ENCODE assay signal across 11 cellular contexts in genomic region chr14:34254031-34254430, GRCh38.
DNase-seq lines count a peak whose midpoint lies in the region; ATAC-seq and TF ChIP-seq lines count a peak whose summit lies in the region.
"Had no signal": no experiment of that assay in that cellular context is flagged by ENCODE, and none has a peak within 500 bp of the region (broad histone marks: within the 10 kb centered on the region; RNA-seq: fewer than 3 reads in every experiment).

No MANE protein-coding gene starts in this region.

- no peaks in the 10 kb centered on the region for H3K9me2 ChIP-seq in GM23338 (ENCODE audit: insufficient read depth)
- H3K9me2 ChIP-seq in hepatocyte (replicated peaks; ENCODE audit: insufficient read depth): no peaks in the 10 kb centered on the region

- H3K36me3 Mint-ChIP-seq in GM23338 (ENCODE audit: low read depth) (no peaks in the 10 kb centered on the region), progenitor cell of endocrine pancreas (ENCODE audit: insufficient read depth) (no peaks in the 10 kb centered on the region)

- intact Hi-C loops in uterus (cut with DNase I; ENCODE audit: low total_unique reads) (no loop called here), head of caudate nucleus (cut with DNase I) (no loop called here)

- no peaks in the 10 kb centered on the region for H3F3A ChIP-seq in GM23338 (replicated peaks; ENCODE audit: low read depth)

- H3K9me3 ChIP-seq in hepatocyte (ENCODE audit: low read depth): no peaks in the 10 kb centered on the region
- H3K9me3 ChIP-seq in uterus: no peaks in the 10 kb centered on the region

- no peak overlapping the region for H3K27ac Mint-ChIP-seq in GM23338
- no peak overlapping the region for H3K27ac Mint-ChIP-seq in progenitor cell of endocrine pancreas

- no peak overlapping the region for H3K4me3 ChIP-seq in GM23338
- no peak overlapping the region for H3K4me3 ChIP-seq in hepatocyte
- H3K4me3 ChIP-seq in uterus: no peak overlapping the region

- DNase-seq in GM23338 (ENCODE audit: low spot score) (no peak), hepatocyte (ENCODE audit: low spot score) (no peak), uterus (no peak), NCI-H748 (lab: John Stamatoyannopoulos, UW; ENCODE audit: unreplicated experiment) (no peak), progenitor cell of endocrine pancreas (ENCODE audit: low spot score, unreplicated experiment) (no peak), head of caudate nucleus (no peak)
- DNase-seq: Calu3, DMS 273 treated with DMSO at 0.1 percent for 48 hours, H7, IMR-90 had no signal

- no peaks in the 10 kb centered on the region; the same call in 1 of the 3 replicates for H3K4me1 Mint-ChIP-seq in GM23338
- H3K4me1 Mint-ChIP-seq in progenitor cell of endocrine pancreas (ENCODE audit: low read depth): no peaks in the 10 kb centered on the region

- H2AFZ ChIP-seq in GM23338: peak overlapping the region; percentile 7; the same call in 1 of the 2 replicates
- no peak overlapping the region for H2AFZ ChIP-seq in hepatocyte

- no peaks in the 10 kb centered on the region for H3K4me1 ChIP-seq in GM23338 (ENCODE audit: insufficient read depth)
- H3K4me1 ChIP-seq in hepatocyte (ENCODE audit: insufficient read depth): no peaks in the 10 kb centered on the region
- H3K4me1 ChIP-seq in uterus: no peaks in the 10 kb centered on the region

- H3K4me2 ChIP-seq in GM23338: no peak overlapping the region
- no peak overlapping the region for H3K4me2 ChIP-seq in hepatocyte

- H3K27ac ChIP-seq in GM23338 (ENCODE audit: low read depth) (no peak overlapping the region), VCaP (peak overlapping the region; percentile 5; the same call in 1 of the 2 replicates), hepatocyte (peak overlapping the region; percentile 21), uterus (peak overlapping the region; percentile 50 to 56)

- H3K4me3 Mint-ChIP-seq in GM23338 (no peak overlapping the region), progenitor cell of endocrine pancreas (ENCODE audit: low read depth) (no peak overlapping the region)

- TF ChIP-seq POLR2A in uterus (IDR thresholded peaks at IDR 0.05): no peak

- no peaks in the 10 kb centered on the region for H4K20me1 ChIP-seq in GM23338 (replicated peaks; ENCODE audit: insufficient read depth)
- no peaks in the 10 kb centered on the region for H4K20me1 ChIP-seq in hepatocyte (ENCODE audit: insufficient read depth, poor library complexity, severe bottlenecking)

- H3K9me3 Mint-ChIP-seq in GM23338 (no peaks in the 10 kb centered on the region), progenitor cell of endocrine pancreas (ENCODE audit: low read depth) (no peaks in the 10 kb centered on the region)

- H3K27me3 ChIP-seq in GM23338 (ENCODE audit: insufficient read depth): no peaks in the 10 kb centered on the region
- no peaks in the 10 kb centered on the region for H3K27me3 ChIP-seq in hepatocyte
- H3K27me3 ChIP-seq in uterus: no peaks in the 10 kb centered on the region

- no peaks in the 10 kb centered on the region for H3K27me3 Mint-ChIP-seq in GM23338 (ENCODE audit: insufficient read depth, low read depth, poor library complexity)
- no peaks in the 10 kb centered on the region for H3K27me3 Mint-ChIP-seq in progenitor cell of endocrine pancreas

- no peak for TF ChIP-seq CTCF in GM23338 (conservative IDR thresholded peaks at IDR 0.05; ENCODE audit: low read depth in 2 of 2)
- TF ChIP-seq CTCF in VCaP (conservative IDR thresholded peaks at IDR 0.05): no peak
- TF ChIP-seq CTCF in hepatocyte (IDR thresholded peaks at IDR 0.05; ENCODE audit: poor library complexity): no peak
- TF ChIP-seq CTCF in uterus (IDR thresholded peaks at IDR 0.05): no peak
- no peak for TF ChIP-seq CTCF in progenitor cell of endocrine pancreas (IDR thresholded peaks at IDR 0.05; ENCODE audit: unreplicated experiment)

- no peak for ATAC-seq in GM23338

- H3K79me2 ChIP-seq in GM23338 (replicated peaks; ENCODE audit: insufficient read depth): no peaks in the 10 kb centered on the region
- no peaks in the 10 kb centered on the region for H3K79me2 ChIP-seq in hepatocyte

- no peaks in the 10 kb centered on the region for H3K36me3 ChIP-seq in GM23338 (ENCODE audit: insufficient read depth)
- H3K36me3 ChIP-seq in hepatocyte (replicated peaks; ENCODE audit: insufficient read depth, low read depth): no peaks in the 10 kb centered on the region
- H3K36me3 ChIP-seq in uterus: no peaks in the 10 kb centered on the region

- 96% methylated on average over 1 of the region's 1 CpG for WGBS in hepatocyte (ENCODE audit: low lambda C conversion rate, missing lambda C conversion rate)

TF ChIP-seq in GM23338, 12 proteins besides CTCF, POLR2A, EP300 and RAD21:
- TF ChIP-seq JUNB (IDR thresholded peaks at IDR 0.05; ENCODE audit: unreplicated experiment): no peak
- TF ChIP-seq POLR2AphosphoS5 (IDR thresholded peaks at IDR 0.05; ENCODE audit: low read depth): no peak
- no peak for TF ChIP-seq EZH2phosphoT487 (IDR thresholded peaks at IDR 0.05; ENCODE audit: unreplicated experiment)
- no peak for TF ChIP-seq REST (IDR thresholded peaks at IDR 0.05; ENCODE audit: unreplicated experiment)
- no peak for TF ChIP-seq ZNF114 (CRISPR knock-in tag; IDR thresholded peaks at IDR 0.05)
- TF ChIP-seq, protein P1, sequence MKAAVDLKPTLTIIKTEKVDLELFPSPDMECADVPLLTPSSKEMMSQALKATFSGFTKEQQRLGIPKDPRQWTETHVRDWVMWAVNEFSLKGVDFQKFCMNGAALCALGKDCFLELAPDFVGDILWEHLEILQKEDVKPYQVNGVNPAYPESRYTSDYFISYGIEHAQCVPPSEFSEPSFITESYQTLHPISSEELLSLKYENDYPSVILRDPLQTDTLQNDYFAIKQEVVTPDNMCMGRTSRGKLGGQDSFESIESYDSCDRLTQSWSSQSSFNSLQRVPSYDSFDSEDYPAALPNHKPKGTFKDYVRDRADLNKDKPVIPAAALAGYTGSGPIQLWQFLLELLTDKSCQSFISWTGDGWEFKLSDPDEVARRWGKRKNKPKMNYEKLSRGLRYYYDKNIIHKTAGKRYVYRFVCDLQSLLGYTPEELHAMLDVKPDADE (IDR thresholded peaks at IDR 0.05): no peak
